Comparison of ENCODE assay signal across 8 cellular contexts in the genomic region with DNA sequence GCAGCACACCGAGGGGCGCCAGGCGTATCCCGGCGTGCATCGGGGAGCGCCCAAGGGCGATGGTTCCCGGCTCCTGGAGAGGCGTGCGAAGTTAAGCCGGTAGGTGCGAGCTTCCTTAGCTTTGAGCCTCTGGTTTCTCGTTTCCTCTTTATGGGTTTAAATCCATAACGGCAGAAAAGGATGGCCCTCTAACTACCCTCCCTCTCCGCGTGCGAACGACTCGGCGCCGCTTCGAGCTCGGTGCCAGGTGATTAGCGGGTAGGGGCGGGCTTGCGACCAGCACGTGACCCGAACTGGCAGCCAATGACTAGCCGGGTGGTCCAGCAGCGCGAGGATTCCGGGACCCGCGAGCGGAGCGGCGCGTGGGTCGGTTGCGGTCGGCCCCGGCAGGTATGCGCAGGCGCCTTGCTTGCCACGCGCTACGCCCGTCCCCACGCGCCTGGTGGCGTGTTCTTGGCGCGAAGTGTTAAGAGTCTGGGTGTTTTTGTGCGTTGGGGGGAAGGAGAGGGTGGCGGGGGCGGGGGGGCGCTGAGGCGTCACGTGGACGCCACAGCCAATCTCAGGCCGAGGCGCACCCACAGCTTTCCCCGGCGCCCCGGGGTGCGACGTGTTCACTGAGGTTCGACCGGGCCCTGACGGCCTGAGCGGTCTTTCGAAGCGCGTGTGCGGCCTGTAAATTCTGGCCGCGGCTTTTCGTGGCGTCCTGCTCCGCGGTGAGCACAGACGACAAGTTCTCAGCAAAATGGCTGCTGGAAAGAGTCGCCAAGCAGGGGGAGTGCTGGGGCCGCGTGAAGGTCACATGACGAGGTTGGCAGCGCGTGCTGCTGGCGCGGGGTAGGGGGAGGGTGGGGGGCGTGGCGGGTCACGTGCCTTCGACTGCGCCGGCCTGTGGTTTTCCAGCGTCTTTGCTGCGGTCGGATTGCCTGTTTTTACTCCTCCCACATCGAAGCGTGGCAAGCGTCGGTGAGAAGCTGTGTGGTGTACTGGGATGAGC. TPM values are rescaled to one million over a fixed set of nuclear protein-coding genes. Genes with fewer than 3 reads are reported as not detected.
A peak's percentile ranks its signal among the peaks of the same experiment; 100 is the strongest.
DNase-seq lines count a peak whose midpoint lies in the region; ATAC-seq and TF ChIP-seq lines count a peak whose summit lies in the region.

No MANE protein-coding gene starts in this region.

- H3K36me3 Mint-ChIP-seq in CD4-positive, CD25-positive, alpha-beta regulatory T cell = no peaks in the 10 kb centered on the region
- H3K36me3 Mint-ChIP-seq in activated CD4-positive, alpha-beta memory T cell treated with anti-CD3 and anti-CD28 coated beads, Interleukin-2, amount 10 ng/mL, durations not matched to agents 7 days and 5 days (ENCODE audit: low read depth) = no peaks in the 10 kb centered on the region

- H3K9ac ChIP-seq in liver (ENCODE audit: low read depth in 1 of 2, low read length in 2 of 2) = peak overlapping the region in 1 of 2 donors; percentile 33

- 7% methylated on average over 104 of the region's 104 CpGs for WGBS in liver

- H3K4me3 Mint-ChIP-seq in CD4-positive, CD25-positive, alpha-beta regulatory T cell = peak overlapping the region; percentile 68 to 84 (median 74)
- peak overlapping the region; percentile 71 for H3K4me3 Mint-ChIP-seq in activated CD4-positive, alpha-beta memory T cell treated with anti-CD3 and anti-CD28 coated beads, Interleukin-2, amount 10 ng/mL, durations not matched to agents 7 days and 5 days

- peaks cover 0 to 8% of the 10 kb centered on the region in 2 experiments for H3K9me3 ChIP-seq in CD4-positive, CD25-positive, alpha-beta regulatory T cell (ENCODE audit: control insufficient read depth in 2 of 2, low read length in 2 of 2)
- peaks cover 0 to 3% (median under 1%) of the 10 kb centered on the region in 4 donors for H3K9me3 ChIP-seq in liver (ENCODE audit: control insufficient read depth in 4 of 4, low read length in 3 of 4)

- peaks cover 22% of the 10 kb centered on the region for H3K27me3 Mint-ChIP-seq in CD4-positive, CD25-positive, alpha-beta regulatory T cell
- H3K27me3 Mint-ChIP-seq in activated CD4-positive, alpha-beta memory T cell treated with anti-CD3 and anti-CD28 coated beads, Interleukin-2, amount 10 ng/mL, durations not matched to agents 7 days and 5 days = peaks cover 18% of the 10 kb centered on the region

- H3K4me3 ChIP-seq in CD4-positive, CD25-positive, alpha-beta regulatory T cell (ENCODE audit: low read depth, low read length) = peak overlapping the region; percentile 66
- peak overlapping the region; percentile 52 to 80 (median 80) for H3K4me3 ChIP-seq in liver (ENCODE audit: low read depth in 1 of 3, low read length in 3 of 3)

- peak overlapping the region in 2 of 3 donors; percentile 65 to 81 for H3K27ac Mint-ChIP-seq in CD4-positive, CD25-positive, alpha-beta regulatory T cell
- H3K27ac Mint-ChIP-seq in activated CD4-positive, alpha-beta memory T cell treated with anti-CD3 and anti-CD28 coated beads, Interleukin-2, amount 10 ng/mL, durations not matched to agents 7 days and 5 days = peak overlapping the region; percentile 47

- POLR2A ChIA-PET in activated CD4-positive, alpha-beta memory T cell treated with anti-CD3 and anti-CD28 coated beads, Interleukin-2, amount 10 ng/mL, durations not matched to agents 7 days and 5 days (lab: Charles Lee) = interaction anchor here (2.0 kb wide), 1 partner anchor 39 kb away, joined by 22 read pairs; a partner anchor contains a TSS

- TF ChIP-seq CTCF in liver (IDR thresholded peaks at IDR 0.05; ENCODE audit: low read depth, low read length, missing input control) = no peak

- no peaks in the 10 kb centered on the region for H3K36me3 ChIP-seq in CD4-positive, CD25-positive, alpha-beta regulatory T cell (ENCODE audit: control insufficient read depth, insufficient read depth, low read length)
- H3K36me3 ChIP-seq in liver (ENCODE audit: control insufficient read depth in 4 of 4, insufficient read depth in 3 of 4, low read depth in 1 of 4, low read length in 3 of 4) = no peaks in the 10 kb centered on the region

- peaks cover 0 to 8% (median 3%) of the 10 kb centered on the region in 7 donors for H3K9me3 Mint-ChIP-seq in CD4-positive, CD25-positive, alpha-beta regulatory T cell
- no peaks in the 10 kb centered on the region for H3K9me3 Mint-ChIP-seq in activated CD4-positive, alpha-beta memory T cell treated with anti-CD3 and anti-CD28 coated beads, Interleukin-2, amount 10 ng/mL, durations not matched to agents 7 days and 5 days

- peak in 1 of 2 donors; percentile 13 for TF ChIP-seq RAD21 in liver (IDR thresholded peaks at IDR 0.05)

- DNase-seq in CD4-positive, CD25-positive, alpha-beta regulatory T cell = peak; percentile 62 to 85 (median 74)
- DNase-seq in NCI-H526 treated with DMSO at 0.1 percent for 48 hours (lab: John Stamatoyannopoulos, UW) (peak; percentile 83), dermis microvascular lymphatic vessel endothelial cell (ENCODE audit: low read depth in 2 of 2) (peak; percentile 80 to 89)
- DNase-seq in activated CD4-positive, alpha-beta memory T cell treated with anti-CD3 and anti-CD28 coated beads, Interleukin-2, amount 10 ng/mL, durations not matched to agents 7 days and 5 days = peak; percentile 81
- peak; percentile 89 for DNase-seq in stimulated activated CD4-positive, alpha-beta T cell treated with anti-CD3 and anti-CD28 coated beads, Interleukin-1b, Interleukin-23, amount 100 ng/mL, for 48 hours

- CTCF ChIA-PET in activated CD4-positive, alpha-beta memory T cell treated with anti-CD3 and anti-CD28 coated beads, Interleukin-2, amount 10 ng/mL, durations not matched to agents 7 days and 5 days (lab: Charles Lee) = interaction anchor here (0.9 to 1.2 kb wide), 3 partner anchors 9 to 316 kb away, joined by 3 to 4 read pairs (median 3); no protein-coding TSS in a partner anchor

- H3K4me1 Mint-ChIP-seq in CD4-positive, CD25-positive, alpha-beta regulatory T cell = peaks cover 6 to 25% (median 8%) of the 10 kb centered on the region in 4 donors
- H3K4me1 Mint-ChIP-seq in activated CD4-positive, alpha-beta memory T cell treated with anti-CD3 and anti-CD28 coated beads, Interleukin-2, amount 10 ng/mL, durations not matched to agents 7 days and 5 days = peaks cover 20% of the 10 kb centered on the region

- ATAC-seq in CD4-positive, CD25-positive, alpha-beta regulatory T cell (ENCODE audit: low read depth in 2 of 2) = peak; percentile 83 to 85
- ATAC-seq in HG02885 (IDR thresholded peaks at IDR 0.05; ENCODE audit: poor library complexity, unreplicated experiment) (peak; percentile 72), GM19023 (IDR thresholded peaks at IDR 0.05; ENCODE audit: unreplicated experiment) (no peak)

- peaks cover 3% of the 10 kb centered on the region for H3K27me3 ChIP-seq in CD4-positive, CD25-positive, alpha-beta regulatory T cell (ENCODE audit: control insufficient read depth, insufficient read depth, low read length)
- H3K27me3 ChIP-seq in liver (ENCODE audit: control insufficient read depth in 4 of 4, insufficient read depth in 4 of 4, low read length in 3 of 4) = no peaks in the 10 kb centered on the region

- no peak overlapping the region for H3K27ac ChIP-seq in CD4-positive, CD25-positive, alpha-beta regulatory T cell (ENCODE audit: insufficient read depth, low read length, poor library complexity, severe bottlenecking)
- peak overlapping the region; percentile 79 to 85 for H3K27ac ChIP-seq in liver (ENCODE audit: low read depth in 1 of 2, low read length in 2 of 2)

- H3K4me1 ChIP-seq in CD4-positive, CD25-positive, alpha-beta regulatory T cell (ENCODE audit: control insufficient read depth, insufficient read depth, low read length, poor library complexity, severe bottlenecking) = peaks cover 16% of the 10 kb centered on the region
- peaks cover 0 to 9% (median 1%) of the 10 kb centered on the region in 4 donors for H3K4me1 ChIP-seq in liver (ENCODE audit: control insufficient read depth in 4 of 4, insufficient read depth in 4 of 4, low read length in 3 of 4)

TF ChIP-seq in liver, 16 proteins besides CTCF, POLR2A, EP300 and RAD21 (continues in another document):
- no peak for TF ChIP-seq TAF1 (conservative IDR thresholded peaks at IDR 0.05)
- no peak for TF ChIP-seq NR2F2 (IDR thresholded peaks at IDR 0.05)
- TF ChIP-seq EGR1 (IDR thresholded peaks at IDR 0.05; ENCODE audit: low read depth in 2 of 2) = no peak
- TF ChIP-seq SP1 (IDR thresholded peaks at IDR 0.05) = no peak
- TF ChIP-seq GABPA (IDR thresholded peaks at IDR 0.05 in 1 of 2, conservative IDR thresholded peaks at IDR 0.05 in 1 of 2) = no peak
- TF ChIP-seq FOXA2 (IDR thresholded peaks at IDR 0.05) = no peak
- no peak for TF ChIP-seq JUND (IDR thresholded peaks at IDR 0.05)
- TF ChIP-seq YY1 (IDR thresholded peaks at IDR 0.05) = peak; percentile 84
- no peak for TF ChIP-seq HNF4A (conservative IDR thresholded peaks at IDR 0.05)
- TF ChIP-seq, protein P1, sequence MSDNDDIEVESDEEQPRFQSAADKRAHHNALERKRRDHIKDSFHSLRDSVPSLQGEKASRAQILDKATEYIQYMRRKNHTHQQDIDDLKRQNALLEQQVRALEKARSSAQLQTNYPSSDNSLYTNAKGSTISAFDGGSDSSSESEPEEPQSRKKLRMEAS (IDR thresholded peaks at IDR 0.05) = peak; percentile 94
- no peak for TF ChIP-seq RXRA (IDR thresholded peaks at IDR 0.05)
- TF ChIP-seq, protein P2, sequence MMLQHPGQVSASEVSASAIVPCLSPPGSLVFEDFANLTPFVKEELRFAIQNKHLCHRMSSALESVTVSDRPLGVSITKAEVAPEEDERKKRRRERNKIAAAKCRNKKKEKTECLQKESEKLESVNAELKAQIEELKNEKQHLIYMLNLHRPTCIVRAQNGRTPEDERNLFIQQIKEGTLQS (IDR thresholded peaks at IDR 0.05) = no peak

RNA-seq across cellular contexts. Expression of a gene that starts 38.7 kb away (rescaled TPM):
- total RNA-seq in CD4-positive, CD25-positive, alpha-beta regulatory T cell = 46.9 TPM
- polyA plus RNA-seq in CD4-positive, CD25-positive, alpha-beta regulatory T cell = 10 to 100 TPM; 10.4 to 16.1 (median 15.3) TPM
- total RNA-seq in activated CD4-positive, alpha-beta memory T cell treated with anti-CD3 and anti-CD28 coated beads, Interleukin-2, amount 10 ng/mL, durations not matched to agents 7 days and 5 days = 10 to 100 TPM; 28.2 to 30.3 TPM
- 18.7 and 22.0 TPM in 2 replicates for total RNA-seq in dermis microvascular lymphatic vessel endothelial cell
- total RNA-seq in liver = 10 to 100 TPM; 17.3 to 33.5 TPM
- polyA plus RNA-seq in liver = 1 to 10 TPM; 2.1 to 9.1 TPM
